In the genomic region with DNA sequence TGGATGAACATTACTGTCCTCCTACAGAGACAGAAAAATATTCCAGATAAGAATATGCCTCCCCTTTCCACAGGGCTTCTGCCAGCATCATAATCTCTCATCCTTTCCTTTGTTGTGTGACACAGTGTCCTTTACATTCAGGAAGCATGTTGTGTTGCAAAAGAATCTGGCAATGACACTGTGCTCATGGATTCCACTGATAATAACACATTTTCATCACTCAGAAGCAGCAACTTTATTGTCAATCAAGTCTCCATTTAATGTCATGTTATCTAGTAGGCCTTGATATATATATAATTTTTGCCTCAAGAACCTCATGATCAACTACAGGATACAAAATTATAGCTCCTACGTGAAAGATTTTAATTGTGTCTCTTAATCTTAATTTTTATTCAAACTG, we compare ENCODE assay signal across 4 cellular contexts.
"Had no signal": no experiment of that assay in that cellular context is flagged by ENCODE, and none has a peak within 500 bp of the region (broad histone marks: within the 10 kb centered on the region; RNA-seq: fewer than 3 reads in every experiment).

No MANE protein-coding gene starts in this region.

- H3K4me3 ChIP-seq: K562 had no signal

- H3K27ac ChIP-seq: HL-60 had no signal

- ATAC-seq: HepG2, K562 had no signal

- DNase-seq: IMR-90 had no signal
